In genomic region chr14:90319173-90319572, GRCh38 we compare ENCODE assay signal across 18 cellular contexts. TPM values are rescaled to one million over a fixed set of nuclear protein-coding genes. Genes with fewer than 3 reads are reported as not detected.
DNase-seq lines count a peak whose midpoint lies in the region; ATAC-seq and TF ChIP-seq lines count a peak whose summit lies in the region.
"Had no signal": no experiment of that assay in that cellular context is flagged by ENCODE, and none has a peak within 500 bp of the region (broad histone marks: within the 10 kb centered on the region; RNA-seq: fewer than 3 reads in every experiment).

No MANE protein-coding gene starts in this region.

- H3K36me3 ChIP-seq in skeletal muscle satellite cell (ENCODE audit: insufficient read depth, low read length) = peaks cover 14% of the 10 kb centered on the region

- H3K4me2 ChIP-seq in skeletal muscle satellite cell (ENCODE audit: low read length) = peak overlapping the region; percentile 37

- ATAC-seq in activated T-cell treated with anti-CD3 and anti-CD28 coated beads, Interleukin-2, amount 50 U/mL, for 72 hours (replicated peaks in 1 of 2) = no peak
- ATAC-seq: CD8-positive, alpha-beta T cell had no signal

- DNase-seq in activated T-cell treated with anti-CD3 and anti-CD28 coated beads, Interleukin-2, amount 50 U/mL, for 72 hours = no peak
- DNase-seq in activated T-cell treated with anti-CD3 and anti-CD28 coated beads, Interleukin-2, amount 50 U/mL, for 1 hour = no peak
- DNase-seq in HFFc6 (peak; percentile 29), choroid plexus epithelial cell (ENCODE audit: low read depth) (peak; percentile 21), NCI-H2029 (lab: John Stamatoyannopoulos, UW) (no peak)
- no peak for DNase-seq in stimulated activated CD8-positive, alpha-beta memory T cell treated with anti-CD3 and anti-CD28 coated beads, Interleukin-4, amount 100 ng/mL, for 48 hours
- no peak for DNase-seq in stimulated activated CD4-positive, alpha-beta T cell treated with anti-CD3 and anti-CD28 coated beads, Interleukin-4, amount 100 ng/mL, for 4 hours
- DNase-seq: 8988T; AML-193; CD8-positive, alpha-beta T cell; DND-41; Kasumi-1; NCI-H1930; NCI-H2171 treated with DMSO at 0.1 percent for 48 hours; NCI-H82; Peyer's patch; SHP77 had no signal

- peaks cover 36% of the 10 kb centered on the region for H3K4me1 Mint-ChIP-seq in activated T-cell treated with anti-CD3 and anti-CD28 coated beads, Interleukin-2, amount 50 U/mL, for 72 hours (ENCODE audit: low read depth)
- peaks cover 31% of the 10 kb centered on the region for H3K4me1 Mint-ChIP-seq in HFFc6 (ENCODE audit: low read depth)

- H3K4me1 ChIP-seq in skeletal muscle satellite cell (ENCODE audit: control insufficient read depth, insufficient read depth, low read length) = peaks cover 21% of the 10 kb centered on the region

- H3K36me3 Mint-ChIP-seq in activated T-cell treated with anti-CD3 and anti-CD28 coated beads, Interleukin-2, amount 50 U/mL, for 72 hours (ENCODE audit: insufficient read depth in 2 of 2) = peaks cover 11 to 18% of the 10 kb centered on the region in 2 donors
- H3K36me3 Mint-ChIP-seq in HFFc6 (ENCODE audit: low read depth) = peaks cover 28% of the 10 kb centered on the region

- H3K4me3 Mint-ChIP-seq in activated T-cell treated with anti-CD3 and anti-CD28 coated beads, Interleukin-2, amount 50 U/mL, for 72 hours = no peak overlapping the region
- peak overlapping the region; percentile 14; the same call in 1 of the 2 replicates for H3K4me3 Mint-ChIP-seq in HFFc6
- H3K4me3 Mint-ChIP-seq: CD8-positive, alpha-beta T cell had no signal

- H3K4me3 ChIP-seq in choroid plexus epithelial cell (ENCODE audit: low read depth, low read length) (no peak overlapping the region), skeletal muscle satellite cell (ENCODE audit: low read length) (no peak overlapping the region)
- H3K4me3 ChIP-seq: Peyer's patch had no signal

- H3K9ac ChIP-seq in skeletal muscle satellite cell (ENCODE audit: low read depth, low read length) = peak overlapping the region; percentile 11

- H3K9me3 ChIP-seq in skeletal muscle satellite cell (replicated peaks; ENCODE audit: low read length) = no peaks in the 10 kb centered on the region
- H3K9me3 ChIP-seq: Peyer's patch had no signal

- peak overlapping the region; percentile 54 for H3K27ac Mint-ChIP-seq in activated T-cell treated with anti-CD3 and anti-CD28 coated beads, Interleukin-2, amount 50 U/mL, for 72 hours
- H3K27ac Mint-ChIP-seq in HFFc6 = peak overlapping the region; percentile 3; the same call in 1 of the 2 replicates

- peaks cover 0 to 2% of the 10 kb centered on the region in 2 donors for H3K9me3 Mint-ChIP-seq in activated T-cell treated with anti-CD3 and anti-CD28 coated beads, Interleukin-2, amount 50 U/mL, for 72 hours
- H3K9me3 Mint-ChIP-seq in HFFc6 = no peaks in the 10 kb centered on the region

- H3K27me3 ChIP-seq in skeletal muscle satellite cell (ENCODE audit: control insufficient read depth, insufficient read depth, low read length) = no peaks in the 10 kb centered on the region
- H3K27me3 ChIP-seq: Peyer's patch had no signal

- no peaks in the 10 kb centered on the region for H3K27me3 Mint-ChIP-seq in activated T-cell treated with anti-CD3 and anti-CD28 coated beads, Interleukin-2, amount 50 U/mL, for 72 hours (ENCODE audit: low read depth)
- H3K27me3 Mint-ChIP-seq in HFFc6 (ENCODE audit: insufficient read depth) = no peaks in the 10 kb centered on the region

- no peak for TF ChIP-seq CTCF in HFFc6 (IDR thresholded peaks at IDR 0.05)
- no peak for TF ChIP-seq CTCF in choroid plexus epithelial cell (conservative IDR thresholded peaks at IDR 0.05; ENCODE audit: low read depth, low read length)

RNA-seq across cellular contexts. Expression of gene NRDE2, which starts 12.6 kb away (rescaled TPM):
- 10 to 100 TPM; 26.4 to 28.9 TPM for total RNA-seq in activated T-cell treated with anti-CD3 and anti-CD28 coated beads, Interleukin-2, amount 50 U/mL, for 72 hours
- 10 to 100 TPM in 3 of 6 experiments, 1 to 10 TPM in 3; 7.9 to 12.1 (median 9.8) TPM for total RNA-seq in HFFc6 (2021; fragmentation: NEBNext Ultra II Directional; extraction: Animal tissue kit (Norgen Biotek cat#: 25700))
- total RNA-seq in skeletal muscle satellite cell (2012; rRNA removed) = 4.8 and 6.6 TPM in 2 replicates

Comparison
In these comparisons a context has a peak if more than half of its experiments do, and no peak if none do; other contexts are left out.
1. DNase-seq: peak in HFFc6 (single experiment) and choroid plexus epithelial cell (single experiment); none in activated T-cell treated with anti-CD3 and anti-CD28 coated beads, Interleukin-2, amount 50 U/mL, for 72 hours (0 of 2), activated T-cell treated with anti-CD3 and anti-CD28 coated beads, Interleukin-2, amount 50 U/mL, for 1 hour (single experiment), NCI-H2029 (single experiment), stimulated activated CD8-positive, alpha-beta memory T cell treated with anti-CD3 and anti-CD28 coated beads, Interleukin-4, amount 100 ng/mL, for 48 hours (single experiment) and stimulated activated CD4-positive, alpha-beta T cell treated with anti-CD3 and anti-CD28 coated beads, Interleukin-4, amount 100 ng/mL, for 4 hours (0 of 2).